In genomic region chr10:74750848-74751274, GRCh38 we compare ENCODE assay signal across 13 cellular contexts.
DNase-seq lines count a peak whose midpoint lies in the region; ATAC-seq lines count a peak whose summit lies in the region.
"Had no signal": no experiment of that assay in that cellular context is flagged by ENCODE, and none has a peak within 500 bp of the region (broad histone marks: within the 10 kb centered on the region; RNA-seq: fewer than 3 reads in every experiment).

No MANE protein-coding gene starts in this region.

- intact Hi-C loops in activated naive CD4-positive, alpha-beta T cell treated with anti-CD3 and anti-CD28 coated beads for 36 hours (cut with micrococcal nuclease): loop anchor here (5.0 kb wide), 1 partner anchor 266 kb away; no protein-coding TSS in a partner anchor

- no peaks in the 10 kb centered on the region for H3K4me1 Mint-ChIP-seq in activated naive CD4-positive, alpha-beta T cell treated with anti-CD3 and anti-CD28 coated beads for 36 hours (ENCODE audit: low read depth)
- peaks cover 12% of the 10 kb centered on the region for H3K4me1 Mint-ChIP-seq in activated naive CD8-positive, alpha-beta T cell treated with anti-CD3 and anti-CD28 coated beads, Interleukin-2, amount 50 U/mL, for 24 hours

- CTCF ChIA-PET in activated naive CD4-positive, alpha-beta T cell treated with anti-CD3 and anti-CD28 coated beads for 36 hours (lab: Charles Lee): interaction anchor here (1.1 to 1.8 kb wide), 2 partner anchors 13 to 269 kb away, joined by 6 to 7 read pairs; no protein-coding TSS in a partner anchor

- H3K9me3 Mint-ChIP-seq in activated naive CD4-positive, alpha-beta T cell treated with anti-CD3 and anti-CD28 coated beads for 36 hours: no peaks in the 10 kb centered on the region
- H3K9me3 Mint-ChIP-seq in activated naive CD8-positive, alpha-beta T cell treated with anti-CD3 and anti-CD28 coated beads, Interleukin-2, amount 50 U/mL, for 24 hours: no peaks in the 10 kb centered on the region

- no peaks in the 10 kb centered on the region for H3K27me3 Mint-ChIP-seq in activated naive CD4-positive, alpha-beta T cell treated with anti-CD3 and anti-CD28 coated beads for 36 hours (ENCODE audit: low read depth)
- no peaks in the 10 kb centered on the region for H3K27me3 Mint-ChIP-seq in activated naive CD8-positive, alpha-beta T cell treated with anti-CD3 and anti-CD28 coated beads, Interleukin-2, amount 50 U/mL, for 24 hours

- no peak overlapping the region for H3K4me3 Mint-ChIP-seq in activated naive CD4-positive, alpha-beta T cell treated with anti-CD3 and anti-CD28 coated beads for 36 hours
- peak overlapping the region; percentile 2 for H3K4me3 Mint-ChIP-seq in activated naive CD8-positive, alpha-beta T cell treated with anti-CD3 and anti-CD28 coated beads, Interleukin-2, amount 50 U/mL, for 24 hours

- DNase-seq in activated naive CD4-positive, alpha-beta T cell treated with anti-CD3 and anti-CD28 coated beads for 36 hours: peak; percentile 9
- no peak for DNase-seq in activated naive CD4-positive, alpha-beta T cell (lab: John Stamatoyannopoulos, UW)
- DNase-seq in activated naive CD8-positive, alpha-beta T cell treated with anti-CD3 and anti-CD28 coated beads, Interleukin-2, amount 50 U/mL, for 24 hours: peak; percentile 52
- DNase-seq in ureter (ENCODE audit: low spot score): peak; percentile 23
- no peak for DNase-seq in NCI-H1436 (lab: John Stamatoyannopoulos, UW)
- DNase-seq in DMS153 (lab: John Stamatoyannopoulos, UW): no peak
- DNase-seq: activated CD4-positive, alpha-beta T cell treated with anti-CD3 and anti-CD28 coated beads for 48 hours; DMS 273 treated with DMSO at 0.1 percent for 48 hours; mammary epithelial cell; nucleus accumbens; uterus had no signal

- H3K27ac Mint-ChIP-seq in activated naive CD4-positive, alpha-beta T cell treated with anti-CD3 and anti-CD28 coated beads for 36 hours: no peak overlapping the region
- no peak overlapping the region for H3K27ac Mint-ChIP-seq in activated naive CD8-positive, alpha-beta T cell treated with anti-CD3 and anti-CD28 coated beads, Interleukin-2, amount 50 U/mL, for 24 hours

- H3K36me3 Mint-ChIP-seq in activated naive CD4-positive, alpha-beta T cell treated with anti-CD3 and anti-CD28 coated beads for 36 hours (ENCODE audit: low read depth): no peaks in the 10 kb centered on the region
- no peaks in the 10 kb centered on the region for H3K36me3 Mint-ChIP-seq in activated naive CD8-positive, alpha-beta T cell treated with anti-CD3 and anti-CD28 coated beads, Interleukin-2, amount 50 U/mL, for 24 hours (ENCODE audit: low read depth)

- ATAC-seq in HG03108 (IDR thresholded peaks at IDR 0.05; ENCODE audit: unreplicated experiment): peak; percentile 55
- ATAC-seq in activated naive CD8-positive, alpha-beta T cell treated with anti-CD3 and anti-CD28 coated beads, Interleukin-2, amount 50 U/mL, for 24 hours: peak; percentile 98
- ATAC-seq in HG03354 (IDR thresholded peaks at IDR 0.05; ENCODE audit: poor library complexity, severe bottlenecking, unreplicated experiment): no peak

Comparison
In these comparisons a context has a peak if more than half of its experiments do, and no peak if none do; other contexts are left out.
1. DNase-seq: peak in activated naive CD4-positive, alpha-beta T cell treated with anti-CD3 and anti-CD28 coated beads for 36 hours (single experiment), activated naive CD8-positive, alpha-beta T cell treated with anti-CD3 and anti-CD28 coated beads, Interleukin-2, amount 50 U/mL, for 24 hours (single experiment) and ureter (single experiment); none in activated naive CD4-positive, alpha-beta T cell (0 of 4), NCI-H1436 (single experiment) and DMS153 (single experiment).